In the genomic region with DNA sequence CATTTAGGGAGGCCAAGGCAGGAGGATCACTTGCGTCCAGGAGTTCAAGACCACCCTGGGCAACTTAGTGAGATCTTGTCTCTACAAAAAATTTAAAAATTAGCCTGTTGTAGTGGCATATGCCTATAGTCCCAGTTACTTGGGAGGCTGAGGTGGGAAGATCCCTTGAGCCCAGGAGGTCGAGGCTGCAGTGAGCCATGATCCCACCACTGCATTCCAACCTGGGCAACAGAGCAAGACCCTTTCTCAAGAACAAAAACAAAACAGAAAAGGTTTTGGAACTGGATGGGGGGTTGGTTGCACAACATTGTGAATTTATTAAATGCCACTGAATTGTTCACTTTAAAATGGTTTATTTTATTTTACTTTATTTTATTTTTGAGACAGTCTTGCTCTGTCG, we compare ENCODE assay signal across 1 cellular context.
TF ChIP-seq lines count a peak whose summit lies in the region.

No MANE protein-coding gene starts in this region.

TF ChIP-seq in WTC11, 78 proteins besides CTCF, POLR2A, EP300 and RAD21 (continued from another document):
- TF ChIP-seq FOXP4 (CRISPR knock-in tag; IDR thresholded peaks at IDR 0.05) (no peak), FOXP1 (CRISPR knock-in tag; IDR thresholded peaks at IDR 0.05; ENCODE audit: borderline replicate concordance) (no peak), ZNF232 (CRISPR knock-in tag; IDR thresholded peaks at IDR 0.05) (no peak), ZNF121 (CRISPR knock-in tag; IDR thresholded peaks at IDR 0.05) (peak; percentile 53; the same call in 1 of the 2 replicates)
